35 cellular contexts compared by ENCODE assay signal in genomic region chr1:243367314-243367713, GRCh38.
"Had no signal": no experiment of that assay in that cellular context is flagged by ENCODE, and none has a peak within 500 bp of the region (broad histone marks: within the 10 kb centered on the region; RNA-seq: fewer than 3 reads in every experiment).

No MANE protein-coding gene starts in this region.

- H3K27ac Mint-ChIP-seq: activated B cell treated with CpG ODN at 0.5 μM for 24 hours; activated CD4-positive, alpha-beta memory T cell treated with anti-CD3 and anti-CD28 coated beads for 36 hours; activated CD4-positive, alpha-beta T cell treated with anti-CD3 and anti-CD28 coated beads, Interleukin-2, amount 10 ng/mL, durations not matched to agents 24 days and 14 days; activated CD8-positive, alpha-beta T cell treated with anti-CD3 and anti-CD28 coated beads for 36 hours; activated naive CD4-positive, alpha-beta T cell treated with anti-CD3 and anti-CD28 coated beads for 36 hours; activated naive CD4-positive, alpha-beta T cell treated with anti-CD3 and anti-CD28 coated beads, Interleukin-2, amount 50 U/mL, for 72 hours; activated naive CD8-positive, alpha-beta T cell treated with anti-CD3 and anti-CD28 coated beads for 36 hours; activated T-cell treated with anti-CD3 and anti-CD28 coated beads, Interleukin-2, amount 50 U/mL, for 72 hours; activated T-helper 1 cell treated with anti-CD3 and anti-CD28 coated beads, Interleukin-12 subunit alpha, Interleukin-12 subunit beta, Interleukin-2, Interleukin-4 antibody, amounts not matched to agents 30 ng/mL and 10 ng/mL and 1 ng/mL, durations not matched to agents 14 hours and 24 hours and 36 hours; activated T-helper 17 cell treated with anti-CD3 and anti-CD28 coated beads, Interleukin-2, amount 50 U/mL, for 72 hours; T-cell; T-helper 2 cell treated with Interferon-gamma antibody and Interleukin-4, amounts not matched to agents 5 μg/mL and 100 μg/mL, for 36 hours had no signal

- DNase-seq: activated B cell treated with CpG ODN at 0.5 μM for 24 hours; activated CD4-positive, alpha-beta memory T cell treated with anti-CD3 and anti-CD28 coated beads for 36 hours; activated CD4-positive, alpha-beta T cell treated with anti-CD3 and anti-CD28 coated beads for 4 hours; activated CD4-positive, alpha-beta T cell treated with anti-CD3 and anti-CD28 coated beads, Interleukin-2, amount 10 ng/mL, durations not matched to agents 24 days and 14 days; activated CD4-positive, alpha-beta T cell treated with anti-CD3 and anti-CD28 coated beads, Interleukin-2, amount 50 U/mL, for 1 hour; activated CD4-positive, alpha-beta T cell treated with anti-CD3 and anti-CD28 coated beads, Interleukin-2, amount 50 U/mL, for 4 hours; activated CD4-positive, CD25-positive, alpha-beta regulatory T cell treated with anti-CD3 and anti-CD28 coated beads, Interleukin-2, amount 50 U/mL, for 72 hours; activated CD8-positive, alpha-beta memory T cell treated with anti-CD3 and anti-CD28 coated beads, Interleukin-2, amount 50 U/mL, for 4 hours; activated CD8-positive, alpha-beta T cell treated with anti-CD3 and anti-CD28 coated beads for 36 hours; activated effector memory CD4-positive, alpha-beta T cell treated with anti-CD3 and anti-CD28 coated beads, Interleukin-2, amount 50 U/mL, for 16 hours; activated gamma-delta T cell treated with Interleukin-2 at 50 U/mL for 16 hours; activated naive CD4-positive, alpha-beta T cell; activated naive CD4-positive, alpha-beta T cell treated with anti-CD3 and anti-CD28 coated beads for 36 hours; activated naive CD4-positive, alpha-beta T cell treated with anti-CD3 and anti-CD28 coated beads, Interleukin-2, amount 50 U/mL, for 16 hours; activated naive CD8-positive, alpha-beta T cell treated with anti-CD3 and anti-CD28 coated beads for 36 hours; activated T-cell treated with anti-CD3 and anti-CD28 coated beads for 4 hours; activated T-cell treated with anti-CD3 and anti-CD28 coated beads, Interleukin-2, amount 50 U/mL, for 1 hour; activated T-cell treated with anti-CD3 and anti-CD28 coated beads, Interleukin-2, amount 50 U/mL, for 4 hours; activated T-cell treated with anti-CD3 and anti-CD28 coated beads, Interleukin-2, amount 50 U/mL, for 72 hours; adrenal gland; amniotic stem cell; aorta; body of pancreas; brain microvascular endothelial cell; central memory CD4-positive, alpha-beta T cell; T-cell; T-helper 2 cell; T-helper 9 cell had no signal

- H3K36me3 ChIP-seq: adrenal gland, brain microvascular endothelial cell, breast epithelium had no signal

- H3K4me3 ChIP-seq: adrenal gland, body of pancreas, breast epithelium had no signal

- H3K4me1 Mint-ChIP-seq: activated CD4-positive, alpha-beta T cell treated with anti-CD3 and anti-CD28 coated beads, Interleukin-2, amount 10 ng/mL, durations not matched to agents 24 days and 14 days; activated naive CD8-positive, alpha-beta T cell treated with anti-CD3 and anti-CD28 coated beads for 36 hours; activated T-helper 17 cell treated with anti-CD3 and anti-CD28 coated beads, Interleukin-2, amount 50 U/mL, for 72 hours; T-cell had no signal

- FAIRE-seq: astrocyte had no signal

- ATAC-seq: activated CD8-positive, alpha-beta T cell treated with anti-CD3 and anti-CD28 coated beads for 36 hours; activated naive CD4-positive, alpha-beta T cell treated with anti-CD3 and anti-CD28 coated beads, Interleukin-2, amount 50 U/mL, for 72 hours; activated T-cell treated with anti-CD3 and anti-CD28 coated beads, Interleukin-2, amount 50 U/mL, for 4 hours; activated T-cell treated with anti-CD3 and anti-CD28 coated beads, Interleukin-2, amount 50 U/mL, for 72 hours; activated T-helper 17 cell treated with anti-CD3 and anti-CD28 coated beads, Interleukin-2, amount 50 U/mL, for 72 hours; body of pancreas; T-cell had no signal

- H3K27me3 Mint-ChIP-seq: activated B cell treated with CpG ODN at 0.5 μM for 24 hours; activated CD4-positive, alpha-beta memory T cell treated with anti-CD3 and anti-CD28 coated beads for 36 hours; activated CD4-positive, alpha-beta T cell treated with anti-CD3 and anti-CD28 coated beads, Interleukin-2, amount 10 ng/mL, durations not matched to agents 24 days and 14 days; activated CD8-positive, alpha-beta T cell treated with anti-CD3 and anti-CD28 coated beads for 36 hours; activated naive CD8-positive, alpha-beta T cell treated with anti-CD3 and anti-CD28 coated beads for 36 hours; activated T-helper 17 cell treated with anti-CD3 and anti-CD28 coated beads, Interleukin-2, amount 50 U/mL, for 72 hours; T-cell had no signal

- H3K4me1 ChIP-seq: adrenal gland, body of pancreas, breast epithelium had no signal

- H3K4me3 Mint-ChIP-seq: activated B cell treated with CpG ODN at 0.5 μM for 24 hours; activated CD4-positive, alpha-beta memory T cell treated with anti-CD3 and anti-CD28 coated beads for 36 hours; activated CD4-positive, alpha-beta T cell treated with anti-CD3 and anti-CD28 coated beads, Interleukin-2, amount 10 ng/mL, durations not matched to agents 24 days and 14 days; activated CD8-positive, alpha-beta T cell treated with anti-CD3 and anti-CD28 coated beads for 36 hours; activated naive CD4-positive, alpha-beta T cell treated with anti-CD3 and anti-CD28 coated beads for 36 hours; activated naive CD8-positive, alpha-beta T cell treated with anti-CD3 and anti-CD28 coated beads for 36 hours; activated T-cell treated with anti-CD3 and anti-CD28 coated beads, Interleukin-2, amount 50 U/mL, for 4 hours; activated T-cell treated with anti-CD3 and anti-CD28 coated beads, Interleukin-2, amount 50 U/mL, for 72 hours; activated T-helper 1 cell treated with anti-CD3 and anti-CD28 coated beads, Interleukin-12 subunit alpha, Interleukin-12 subunit beta, Interleukin-2, Interleukin-4 antibody, amounts not matched to agents 30 ng/mL and 10 ng/mL and 1 ng/mL, durations not matched to agents 14 hours and 24 hours and 36 hours; activated T-helper 17 cell treated with anti-CD3 and anti-CD28 coated beads, Interleukin-2, amount 50 U/mL, for 72 hours; T-cell; T-helper 2 cell treated with Interferon-gamma antibody and Interleukin-4, amounts not matched to agents 5 μg/mL and 100 μg/mL, for 36 hours had no signal

- H3K27ac ChIP-seq: adrenal gland, body of pancreas, brain microvascular endothelial cell, breast epithelium, VCaP had no signal

- H3K27me3 ChIP-seq: adrenal gland, body of pancreas, brain microvascular endothelial cell, breast epithelium had no signal

- H3K9me3 ChIP-seq: adrenal gland, body of pancreas, breast epithelium had no signal
